Comparison of ENCODE assay signal across 21 cellular contexts in the genomic region with DNA sequence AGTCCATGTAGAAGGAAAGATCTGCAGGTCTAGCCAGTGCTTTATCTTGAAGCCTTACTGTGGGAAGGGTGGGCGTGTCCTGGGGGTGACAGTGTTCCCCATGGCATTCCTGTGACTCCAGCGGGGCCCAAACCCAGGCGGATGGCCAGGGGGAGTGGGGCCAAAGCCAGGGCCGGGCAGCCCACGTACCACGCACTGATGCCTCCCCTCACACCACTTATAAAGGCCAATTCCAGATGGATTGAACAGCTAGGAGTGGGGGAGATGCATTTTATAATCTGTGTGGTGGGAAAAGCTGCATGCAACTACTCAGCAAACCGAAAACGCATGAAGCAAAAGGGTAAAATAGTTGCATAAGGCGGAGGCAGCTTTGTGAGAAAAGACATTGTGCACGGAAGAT.
"Had no signal": no experiment of that assay in that cellular context is flagged by ENCODE, and none has a peak within 500 bp of the region (broad histone marks: within the 10 kb centered on the region; RNA-seq: fewer than 3 reads in every experiment).

No MANE protein-coding gene starts in this region.

- H3K9me3 Mint-ChIP-seq: activated B cell treated with CpG ODN at 0.5 μM for 24 hours; activated naive CD4-positive, alpha-beta T cell treated with anti-CD3 and anti-CD28 coated beads, Interleukin-2, amount 50 U/mL, for 72 hours; activated T-cell treated with anti-CD3 and anti-CD28 coated beads, Interleukin-2, amount 50 U/mL, for 24 hours; activated T-helper 17 cell treated with anti-CD3 and anti-CD28 coated beads, Interleukin-2, amount 50 U/mL, for 72 hours; memory B cell had no signal

- H3K27me3 ChIP-seq: heart left ventricle, tibial artery had no signal

- H3K4me1 Mint-ChIP-seq: activated B cell treated with CpG ODN at 0.5 μM for 24 hours; activated CD4-positive, alpha-beta T cell treated with anti-CD3 and anti-CD28 coated beads for 36 hours; activated T-helper 17 cell treated with anti-CD3 and anti-CD28 coated beads, Interleukin-2, amount 50 U/mL, for 72 hours; memory B cell had no signal

- H3K4me3 Mint-ChIP-seq: activated B cell treated with CpG ODN at 0.5 μM for 24 hours; activated CD4-positive, alpha-beta T cell treated with anti-CD3 and anti-CD28 coated beads for 36 hours; activated T-cell treated with anti-CD3 and anti-CD28 coated beads, Interleukin-2, amount 50 U/mL, for 24 hours; activated T-helper 17 cell treated with anti-CD3 and anti-CD28 coated beads, Interleukin-2, amount 50 U/mL, for 72 hours; memory B cell had no signal

- H3K27me3 Mint-ChIP-seq: activated B cell treated with CpG ODN at 0.5 μM for 24 hours; activated CD4-positive, alpha-beta T cell treated with anti-CD3 and anti-CD28 coated beads for 36 hours; activated T-cell treated with anti-CD3 and anti-CD28 coated beads, Interleukin-2, amount 50 U/mL, for 24 hours; activated T-helper 17 cell treated with anti-CD3 and anti-CD28 coated beads, Interleukin-2, amount 50 U/mL, for 72 hours; memory B cell had no signal

- H3K9me3 ChIP-seq: heart left ventricle, tibial artery had no signal

- H3K27ac Mint-ChIP-seq: activated B cell treated with CpG ODN at 0.5 μM for 24 hours; activated CD4-positive, alpha-beta T cell treated with anti-CD3 and anti-CD28 coated beads for 36 hours; activated T-helper 17 cell treated with anti-CD3 and anti-CD28 coated beads, Interleukin-2, amount 50 U/mL, for 72 hours; memory B cell had no signal

- H3K4me1 ChIP-seq: heart left ventricle, tibial artery had no signal

- H3K4me3 ChIP-seq: heart left ventricle, smooth muscle cell, tibial artery had no signal

- ATAC-seq: activated CD4-positive, alpha-beta T cell treated with anti-CD3 and anti-CD28 coated beads for 36 hours; activated naive CD4-positive, alpha-beta T cell treated with anti-CD3 and anti-CD28 coated beads, Interleukin-2, amount 50 U/mL, for 72 hours; activated T-helper 17 cell treated with anti-CD3 and anti-CD28 coated beads, Interleukin-2, amount 50 U/mL, for 72 hours; left cardiac atrium; sciatic nerve had no signal

- DNase-seq: activated B cell treated with CpG ODN at 0.5 μM for 24 hours; activated CD4-positive, alpha-beta T cell treated with anti-CD3 and anti-CD28 coated beads for 36 hours; activated CD4-positive, alpha-beta T cell treated with anti-CD3 and anti-CD28 coated beads, Interleukin-2, amount 50 U/mL, for 4 hours; activated CD8-positive, alpha-beta memory T cell treated with anti-CD3 and anti-CD28 coated beads for 24 hours; activated CD8-positive, alpha-beta memory T cell treated with anti-CD3 and anti-CD28 coated beads, Interleukin-2, amount 50 U/mL, for 4 hours; activated T-cell treated with anti-CD3 and anti-CD28 coated beads, Interleukin-2, amount 50 U/mL, for 24 hours; cerebellar nuclear complex; effector CD4-positive, alpha-beta T cell; heart left ventricle; islet precursor cell; left cardiac atrium; nucleus accumbens; stimulated activated CD4-positive, alpha-beta T cell treated with anti-CD3 and anti-CD28 coated beads, Interleukin-4, amount 100 ng/mL, for 1 hour; stimulated activated naive CD4-positive, alpha-beta T cell treated with Interleukin-2 at 50 U/mL for 16 hours; T-helper 9 cell had no signal

- H3K27ac ChIP-seq: heart left ventricle, tibial artery had no signal
